ENCODE assay signal across 10 cellular contexts in the genomic region with DNA sequence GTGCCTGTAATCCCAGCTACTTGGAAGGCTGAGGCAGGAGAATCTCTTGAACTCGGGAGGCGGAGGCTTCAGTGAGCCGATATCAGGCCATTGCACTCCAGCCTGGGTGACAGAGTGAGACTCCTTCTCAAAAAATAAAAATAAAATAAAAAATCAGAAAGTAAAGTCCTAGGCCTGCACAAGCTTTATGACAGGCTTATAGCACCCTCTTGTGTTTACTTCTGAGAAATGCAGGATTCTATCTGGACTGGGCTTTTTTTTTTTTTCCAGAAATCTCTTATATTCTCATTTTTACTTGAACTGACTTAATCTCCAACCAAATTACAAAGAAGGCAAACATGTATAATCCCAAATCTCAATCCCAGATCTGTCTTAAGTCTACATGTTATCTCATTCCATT. TPM values are rescaled to one million over a fixed set of nuclear protein-coding genes. Genes with fewer than 3 reads are reported as not detected.
DNase-seq lines count a peak whose midpoint lies in the region; TF ChIP-seq lines count a peak whose summit lies in the region.
"Had no signal": no experiment of that assay in that cellular context is flagged by ENCODE, and none has a peak within 500 bp of the region (broad histone marks: within the 10 kb centered on the region; RNA-seq: fewer than 3 reads in every experiment).

No MANE protein-coding gene starts in this region.

- peaks cover 1 to 4% of the 10 kb centered on the region in 2 donors for H3K27me3 Mint-ChIP-seq in CD8-positive, alpha-beta memory T cell

- in situ Hi-C loops in SK-MEL-5 (cut with HindIII; ENCODE audit: low pct_unique_long_range_greater_than_20kb, low sequenced_read_pairs), result no loop called here

- no peaks in the 10 kb centered on the region for H3K4me1 ChIP-seq in HEK293 (ENCODE audit: control insufficient read depth, insufficient read depth, low read length)
- no peaks in the 10 kb centered on the region for H3K4me1 ChIP-seq in CD8-positive, alpha-beta memory T cell (ENCODE audit: insufficient read depth, low read length)

- H3K9me3 ChIP-seq in HEK293 (ENCODE audit: control insufficient read depth, insufficient read depth, low read depth, low read length), result no peaks in the 10 kb centered on the region
- H3K9me3 ChIP-seq in CD8-positive, alpha-beta memory T cell (ENCODE audit: low read length), result no peaks in the 10 kb centered on the region

- H3K36me3 ChIP-seq in BJ (ENCODE audit: control insufficient read depth, insufficient read depth, low read length) (no peaks in the 10 kb centered on the region), HEK293 (ENCODE audit: control insufficient read depth in 2 of 2, insufficient read depth in 1 of 2, low read length in 2 of 2) (no peaks in the 10 kb centered on the region), kidney epithelial cell (ENCODE audit: control insufficient read depth, insufficient read depth, low read length) (no peaks in the 10 kb centered on the region)
- H3K36me3 ChIP-seq in CD8-positive, alpha-beta memory T cell (ENCODE audit: insufficient read depth, low read length), result no peaks in the 10 kb centered on the region

- no peaks in the 10 kb centered on the region for H3K36me3 Mint-ChIP-seq in CD8-positive, alpha-beta memory T cell

- intact Hi-C loops in head of caudate nucleus (cut with DNase I), result no loop called here
- intact Hi-C loops in posterior vena cava (cut with DNase I), result no loop called here

- CTCF ChIA-PET in BJ (lab: Yijun Ruan, JAX) (interaction anchor here (0.6 kb wide), 1 partner anchor 11 kb away, joined by 3 read pairs; no protein-coding TSS in a partner anchor), HEK293 (lab: Yijun Ruan, JAX) (interaction anchor here (0.6 to 1.5 kb wide), 7 partner anchors 18 to 1334 kb away, joined by 3 to 5 read pairs (median 4); no protein-coding TSS in a partner anchor)
- CTCF ChIA-PET in CD8-positive, alpha-beta memory T cell (lab: Charles Lee), result no interaction called here

- no peaks in the 10 kb centered on the region for H3K27me3 ChIP-seq in BJ (ENCODE audit: control insufficient read depth, insufficient read depth, low read length)
- peaks cover 7% of the 10 kb centered on the region for H3K27me3 ChIP-seq in kidney epithelial cell (ENCODE audit: control insufficient read depth, insufficient read depth, low read length)
- H3K27me3 ChIP-seq in CD8-positive, alpha-beta memory T cell (ENCODE audit: insufficient read depth, low read length, poor library complexity, severe bottlenecking), result no peaks in the 10 kb centered on the region

- no peak overlapping the region for H3K4me3 Mint-ChIP-seq in CD8-positive, alpha-beta memory T cell
- H3K4me3 Mint-ChIP-seq: activated naive CD4-positive, alpha-beta T cell treated with anti-CD3 and anti-CD28 coated beads for 36 hours had no signal

- H3K27ac Mint-ChIP-seq in CD8-positive, alpha-beta memory T cell, result peak overlapping the region in 1 of 8 donors; percentile 83
- H3K27ac Mint-ChIP-seq: activated naive CD4-positive, alpha-beta T cell treated with anti-CD3 and anti-CD28 coated beads for 36 hours had no signal

- DNase-seq in BJ (ENCODE audit: low read depth) (no peak), SK-MEL-5 (ENCODE audit: low read depth, low spot score) (peak; percentile 57), kidney epithelial cell (ENCODE audit: low read depth) (no peak), ureter (ENCODE audit: low spot score) (no peak), head of caudate nucleus (no peak), posterior vena cava (ENCODE audit: low spot score) (no peak)
- no peak for DNase-seq in CD8-positive, alpha-beta memory T cell
- DNase-seq: activated naive CD4-positive, alpha-beta T cell treated with anti-CD3 and anti-CD28 coated beads for 36 hours; stimulated activated CD4-positive, alpha-beta T cell treated with anti-CD3 and anti-CD28 coated beads, Interleukin-4, amount 100 ng/mL, for 1 hour had no signal

- TF ChIP-seq CTCF in BJ (IDR thresholded peaks at IDR 0.05; ENCODE audit: insufficient read depth, low read depth, low read length), result peak; percentile 26; the same call in 1 of the 2 replicates
- TF ChIP-seq CTCF in HEK293 (tag by site-specific recombination; IDR thresholded peaks at IDR 0.05), result no peak
- TF ChIP-seq CTCF in kidney epithelial cell (IDR thresholded peaks at IDR 0.05; ENCODE audit: insufficient read depth, low read length, poor library complexity, severe bottlenecking), result peak; percentile 39

- peaks cover 1 to 19% (median 11%) of the 10 kb centered on the region in 5 donors for H3K9me3 Mint-ChIP-seq in CD8-positive, alpha-beta memory T cell

- H3K4me1 Mint-ChIP-seq in CD8-positive, alpha-beta memory T cell, result no peaks in the 10 kb centered on the region

- POLR2A ChIA-PET in BJ (lab: Charles Lee), result no interaction called here
- POLR2A ChIA-PET in HEK293 (lab: Yijun Ruan, JAX), result no interaction called here
- POLR2A ChIA-PET in CD8-positive, alpha-beta memory T cell (lab: Charles Lee), result no interaction called here

- H3K27ac ChIP-seq in HEK293 (ENCODE audit: extremely low read depth, low read depth, low read length), result no peak overlapping the region
- H3K27ac ChIP-seq in CD8-positive, alpha-beta memory T cell (ENCODE audit: low read depth, low read length), result no peak overlapping the region

- no peak overlapping the region for H3K4me3 ChIP-seq in BJ (ENCODE audit: low read depth, low read length)
- no peak overlapping the region for H3K4me3 ChIP-seq in HEK293 (ENCODE audit: low read depth, low read length)
- no peak overlapping the region for H3K4me3 ChIP-seq in kidney epithelial cell (ENCODE audit: low read depth, low read length)
- no peak overlapping the region for H3K4me3 ChIP-seq in CD8-positive, alpha-beta memory T cell (ENCODE audit: low read length)

TF ChIP-seq in HEK293, 187 proteins besides CTCF, POLR2A, EP300 and RAD21:
- TF ChIP-seq ZNF654 (tag by site-specific recombination; IDR thresholded peaks at IDR 0.05; ENCODE audit: low read depth), result peak; percentile 50
- TF ChIP-seq GLI4 (tag by site-specific recombination; IDR thresholded peaks at IDR 0.05), result no peak
TF ChIP-seq in HEK293: peak in this region for 1.

RNA-seq across cellular contexts. Expression of gene REG3G, which starts 26.1 kb away (rescaled TPM):
- polyA plus RNA-seq in BJ (2011; rRNA removed), result not detected in 2 replicates
- polyA minus RNA-seq in BJ (2011; rRNA and poly(A)+ RNA removed), result not detected in 2 replicates
- 0.19 TPM in 1 of 2 replicates, not detected in the other for total RNA-seq in SK-MEL-5 (2014; rRNA removed; shearing (Covaris generic))
- polyA plus RNA-seq in SK-MEL-5 (2015; cell fraction: cytosol; rRNA removed), result not detected in 2 replicates
- not detected in 2 replicates for polyA plus RNA-seq in SK-MEL-5 (2015; cell fraction: nucleus; rRNA removed)
- total RNA-seq in kidney epithelial cell, result not detected in 2 replicates
- total RNA-seq in CD8-positive, alpha-beta memory T cell, result not detected
- not detected for polyA plus RNA-seq in CD8-positive, alpha-beta memory T cell
- total RNA-seq in ureter, result not detected
- under 1 TPM in 1 of 2 donors, not detected in 1; 0.52 TPM for total RNA-seq in posterior vena cava
- total RNA-seq: activated naive CD4-positive, alpha-beta T cell treated with anti-CD3 and anti-CD28 coated beads for 36 hours had no signal
